Comparison of ENCODE assay signal across 13 cellular contexts in the genomic region with DNA sequence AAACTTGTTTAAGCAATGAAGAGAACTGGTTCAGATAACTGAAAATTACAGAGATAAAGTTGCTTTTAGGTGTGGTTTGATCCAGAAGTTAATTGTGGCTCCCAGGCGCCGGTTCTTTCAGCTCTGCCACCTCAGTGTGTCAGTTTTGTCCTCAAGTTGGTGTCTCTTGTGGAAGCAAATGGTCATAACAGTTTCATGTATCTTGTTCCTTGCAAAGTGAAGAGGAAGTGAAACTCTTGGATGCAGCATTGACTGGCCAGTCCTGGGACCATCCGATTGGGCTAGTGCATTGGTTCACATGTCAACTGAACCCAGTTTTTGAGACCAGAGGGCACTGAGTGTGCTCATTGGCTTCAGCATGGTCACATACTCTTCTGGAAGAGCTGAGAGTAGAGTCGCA.
A peak's percentile ranks its signal among the peaks of the same experiment; 100 is the strongest.
DNase-seq lines count a peak whose midpoint lies in the region; ATAC-seq and TF ChIP-seq lines count a peak whose summit lies in the region.
"Had no signal": no experiment of that assay in that cellular context is flagged by ENCODE, and none has a peak within 500 bp of the region (broad histone marks: within the 10 kb centered on the region; RNA-seq: fewer than 3 reads in every experiment).

No MANE protein-coding gene starts in this region.

- no peak overlapping the region for H3K4me3 ChIP-seq in NB4 (ENCODE audit: low read depth, low read length)
- H3K4me3 ChIP-seq: cardiac muscle cell, lung, transverse colon had no signal

- TF ChIP-seq CTCF in GM12874 (IDR thresholded peaks at IDR 0.05; ENCODE audit: insufficient read depth, low read depth, low read length) (peak; percentile 28; the same call in 1 of the 2 replicates), NB4 (IDR thresholded peaks at IDR 0.05; ENCODE audit: low read depth, low read length) (no peak)

- TF ChIP-seq POLR2A in NB4 (IDR thresholded peaks at IDR 0.05; ENCODE audit: extremely low read depth, insufficient read length) = no peak

- DNase-seq in NB4 (ENCODE audit: low read depth) (peak; percentile 22), putamen (ENCODE audit: low spot score) (no peak), SHP77 treated with DMSO at 0.1 percent for 48 hours (lab: John Stamatoyannopoulos, UW) (no peak), NCI-H1436 treated with DMSO at 0.1 percent for 48 hours (lab: John Stamatoyannopoulos, UW) (no peak), NCI-H1105 (lab: John Stamatoyannopoulos, UW) (no peak)
- DNase-seq: DMS153, NCI-H1694 treated with DMSO at 0.1 percent for 48 hours, transverse colon had no signal

- ATAC-seq in GM19397 (IDR thresholded peaks at IDR 0.05; ENCODE audit: unreplicated experiment) (peak; percentile 38), HG02938 (IDR thresholded peaks at IDR 0.05; ENCODE audit: unreplicated experiment) (peak; percentile 55)
